Comparison of ENCODE assay signal across 19 cellular contexts in the genomic region with DNA sequence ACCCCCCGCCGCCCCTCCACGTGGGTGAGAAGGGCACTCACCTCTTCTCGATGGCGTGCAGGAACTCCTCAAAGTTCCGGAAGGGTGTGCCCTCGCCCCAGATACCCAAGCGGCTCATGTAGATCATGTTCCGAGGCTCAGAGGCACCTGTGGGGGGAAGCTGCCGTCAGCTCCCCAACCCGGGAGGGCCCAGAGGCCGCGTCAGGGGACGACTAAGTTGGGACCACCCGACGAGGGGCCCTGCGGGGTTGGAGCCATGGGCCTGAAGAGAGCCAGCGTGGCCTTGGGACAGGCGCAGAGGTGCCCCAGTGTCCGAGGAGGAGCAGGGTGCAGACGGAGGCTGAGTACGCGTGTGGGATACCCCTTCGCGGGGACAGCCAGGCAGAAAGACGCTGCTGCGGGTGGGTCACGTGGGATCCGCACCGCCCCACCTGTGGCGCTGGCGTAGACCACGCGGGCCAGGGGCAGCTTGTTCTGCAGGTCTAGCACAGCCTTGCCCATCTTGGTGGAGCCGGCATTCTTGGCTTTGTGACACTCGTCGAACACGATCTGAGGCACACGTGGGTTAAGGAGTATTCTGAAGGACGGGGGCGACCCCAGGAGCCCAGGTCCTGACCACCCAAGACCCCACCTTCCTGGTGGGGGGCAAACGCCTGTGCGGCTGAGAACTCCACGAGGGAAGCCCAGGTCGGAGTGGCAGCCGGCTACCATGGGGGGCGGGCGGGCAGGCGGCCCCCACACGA.
"Had no signal": no experiment of that assay in that cellular context is flagged by ENCODE, and none has a peak within 500 bp of the region (broad histone marks: within the 10 kb centered on the region; RNA-seq: fewer than 3 reads in every experiment).

No MANE protein-coding gene starts in this region.

- H3K4me3 ChIP-seq: dorsolateral prefrontal cortex, esophagus muscularis mucosa, gastrocnemius medialis, psoas muscle, right lobe of liver, stomach, thoracic aorta, transverse colon had no signal

- H3K9me3 ChIP-seq: esophagus muscularis mucosa, gastrocnemius medialis, psoas muscle, right lobe of liver, stomach, thoracic aorta, transverse colon had no signal

- H3K27me3 ChIP-seq: dorsolateral prefrontal cortex, esophagus muscularis mucosa, gastrocnemius medialis, right lobe of liver, stomach, transverse colon had no signal

- H3K4me1 ChIP-seq: gastrocnemius medialis, psoas muscle, right lobe of liver had no signal

- ATAC-seq: gastrocnemius medialis, left colon, psoas muscle, right lobe of liver had no signal

- FAIRE-seq: keratinocyte had no signal

- H3K27ac ChIP-seq: dorsolateral prefrontal cortex, esophagus muscularis mucosa, gastrocnemius medialis, psoas muscle, right lobe of liver, stomach, thoracic aorta, transverse colon had no signal

- DNase-seq: cortex of kidney; dorsolateral prefrontal cortex; effector CD8-positive, alpha-beta T cell; gastrocnemius medialis; immature natural killer cell; left colon; mesendoderm; naive B cell; retina; stimulated activated CD4-positive, alpha-beta T cell treated with anti-CD3 and anti-CD28 coated beads, Interleukin-12 subunit alpha, Interleukin-12 subunit beta, amount 100 ng/mL, for 4 hours; stimulated activated naive CD4-positive, alpha-beta T cell; stomach; substantia nigra; transverse colon had no signal
